In genomic region chr12:48184549-48184922, GRCh38 we compare ENCODE assay signal across 2 cellular contexts.
TF ChIP-seq lines count a peak whose summit lies in the region.

No MANE protein-coding gene starts in this region.

TF ChIP-seq in A549, 52 proteins besides CTCF, POLR2A, EP300 and RAD21:
- TF ChIP-seq FOSB (CRISPR knock-in tag; IDR thresholded peaks at IDR 0.05) (no peak), JUN (IDR thresholded peaks at IDR 0.05) (no peak), ZSCAN20 (CRISPR knock-in tag; IDR thresholded peaks at IDR 0.05) (no peak), EHMT2 (IDR thresholded peaks at IDR 0.05; ENCODE audit: low read depth) (no peak), ATOH8 (CRISPR knock-in tag; IDR thresholded peaks at IDR 0.05; ENCODE audit: low read depth) (no peak), HES2 (IDR thresholded peaks at IDR 0.05) (no peak), ZFP36 (IDR thresholded peaks at IDR 0.05; ENCODE audit: borderline replicate concordance, partially characterized antibody) (no peak), PHF8 (IDR thresholded peaks at IDR 0.05; ENCODE audit: borderline replicate concordance, low read depth) (no peak)

TF ChIP-seq in H1, 55 proteins besides CTCF, POLR2A, EP300 and RAD21:
- TF ChIP-seq CBX8 (IDR thresholded peaks at IDR 0.05; ENCODE audit: borderline replicate concordance, low read depth, low read length) (no peak), NANOG (IDR thresholded peaks at IDR 0.05; ENCODE audit: insufficient read depth, low read depth, low read length, poor library complexity, severe bottlenecking) (no peak), BRCA1 (IDR thresholded peaks at IDR 0.05; ENCODE audit: low read depth, low read length) (no peak), GTF2F1 (IDR thresholded peaks at IDR 0.05; ENCODE audit: borderline replicate concordance, low read depth, low read length) (no peak), EZH2 (IDR thresholded peaks at IDR 0.05; ENCODE audit: low read depth, low read length, severe bottlenecking) (peak; percentile 76), KDM4A (IDR thresholded peaks at IDR 0.05; ENCODE audit: low read depth, low read length, severe bottlenecking) (peak; percentile 18), CHD2 (IDR thresholded peaks at IDR 0.05; ENCODE audit: low read length) (no peak), TEAD4 (IDR thresholded peaks at IDR 0.05; ENCODE audit: low read depth, low read length) (no peak), POU5F1 (IDR thresholded peaks at IDR 0.05; ENCODE audit: low read depth, low read length) (no peak), HDAC2 (IDR thresholded peaks at IDR 0.05; ENCODE audit: borderline replicate concordance in 1 of 2, low read depth in 2 of 2, low read length in 2 of 2) (no peak), SUZ12 (IDR thresholded peaks at IDR 0.05; ENCODE audit: low read length) (peak; percentile 83)
